ENCODE assay signal across 7 cellular contexts in genomic region chr11:737366-737765, GRCh38. TPM values are rescaled to one million over a fixed set of nuclear protein-coding genes. Genes with fewer than 3 reads are reported as not detected.
A peak's percentile ranks its signal among the peaks of the same experiment; 100 is the strongest.
DNase-seq lines count a peak whose midpoint lies in the region; ATAC-seq, FAIRE-seq and TF ChIP-seq lines count a peak whose summit lies in the region.
"Had no signal": no experiment of that assay in that cellular context is flagged by ENCODE, and none has a peak within 500 bp of the region (broad histone marks: within the 10 kb centered on the region; RNA-seq: fewer than 3 reads in every experiment).

No MANE protein-coding gene starts in this region.

- intact Hi-C loops in GM12878 (cut with micrococcal nuclease; ENCODE audit: unreplicated experiment), result no loop called here

- POLR2A ChIA-PET in GM12878 (lab: Charles Lee), result no interaction called here

- peak; percentile 38 for ATAC-seq in GM12878

- no peaks in the 10 kb centered on the region for H3K9me3 Mint-ChIP-seq in T-helper 2 cell treated with Interferon-gamma antibody and Interleukin-4, amounts not matched to agents 5 μg/mL and 100 μg/mL, for 36 hours

- no peaks in the 10 kb centered on the region for H3K4me1 ChIP-seq in GM12878 (ENCODE audit: control insufficient read depth, insufficient read depth, low read length)

- H2AFZ ChIP-seq in GM12878 (ENCODE audit: control insufficient read depth, low read depth, low read length), result no peak overlapping the region

- peaks cover 14% of the 10 kb centered on the region for H3K4me1 Mint-ChIP-seq in T-helper 2 cell treated with Interferon-gamma antibody and Interleukin-4, amounts not matched to agents 5 μg/mL and 100 μg/mL, for 36 hours (ENCODE audit: low read depth)

- 3% methylated on average over 11 of the region's 11 CpGs for WGBS in GM12878 (ENCODE audit: insufficient coverage, insufficient replicate concordance, low lambda C conversion rate, missing lambda C conversion rate)

- CTCF ChIA-PET in GM12878 (lab: Yijun Ruan, JAX), result interaction anchor here (0.6 kb wide), 1 partner anchor 58 kb away, joined by 5 read pairs; no protein-coding TSS in a partner anchor

- RAD21 ChIA-PET in GM12878 (lab: Charles Lee; ENCODE audit: unreplicated experiment), result no interaction called here

- H3K27me3 ChIP-seq in GM12878 (replicated peaks in 1 of 2; ENCODE audit: control insufficient read depth in 2 of 2, insufficient read depth in 2 of 2, low read length in 1 of 2), result no peaks in the 10 kb centered on the region

- no peak overlapping the region for H3K27ac Mint-ChIP-seq in T-helper 2 cell treated with Interferon-gamma antibody and Interleukin-4, amounts not matched to agents 5 μg/mL and 100 μg/mL, for 36 hours

- in situ Hi-C loops in GM12878 (cut with MboI), result no loop called here

- no peak for TF ChIP-seq EP300 in GM12878 (IDR thresholded peaks at IDR 0.05; ENCODE audit: borderline replicate concordance in 1 of 2, control insufficient read depth in 1 of 2, low read depth in 2 of 2, low read length in 2 of 2)

- H3K4me3 ChIP-seq in GM12878, result no peak overlapping the region

- peak overlapping the region; percentile 73 for H3K4me3 Mint-ChIP-seq in T-helper 2 cell treated with Interferon-gamma antibody and Interleukin-4, amounts not matched to agents 5 μg/mL and 100 μg/mL, for 36 hours

- H3K4me2 ChIP-seq in GM12878 (ENCODE audit: control insufficient read depth, insufficient read depth), result 0 out of 2 replicates have a peak overlapping the region, but pooled peaks have one; percentile 12

- DNase-seq in T-helper 2 cell treated with Interferon-gamma antibody and Interleukin-4, amounts not matched to agents 5 μg/mL and 100 μg/mL, for 36 hours (ENCODE audit: low spot score), result no peak
- DNase-seq in T-helper 2 cell (no peak), GM12878 (ENCODE audit: low read depth, low spot score) (no peak), pons (ENCODE audit: low spot score) (peak; percentile 72), amniotic stem cell (lab: John Stamatoyannopoulos, UW) (no peak), epidermal melanocyte (ENCODE audit: insufficient read length, low spot score) (no peak)
- DNase-seq: GF-D8 had no signal

- no peaks in the 10 kb centered on the region for H3K36me3 Mint-ChIP-seq in T-helper 2 cell treated with Interferon-gamma antibody and Interleukin-4, amounts not matched to agents 5 μg/mL and 100 μg/mL, for 36 hours (ENCODE audit: low read depth)

- no peak for TF ChIP-seq RAD21 in GM12878 (IDR thresholded peaks at IDR 0.05; ENCODE audit: insufficient read depth, low read depth, low read length)

- no peak overlapping the region for H3K27ac ChIP-seq in GM12878 (ENCODE audit: control insufficient read depth, insufficient read depth)

- no TSS peak for BruUV-seq in GM12878 (replicated peaks; lab: Mats Ljungman, UMichigan)

- H3K9ac ChIP-seq in GM12878 (ENCODE audit: control insufficient read depth, insufficient read depth, low read length), result no peak overlapping the region

- no peak for FAIRE-seq in GM12878 (lab: Jason Lieb, UNC)

- H4K20me1 ChIP-seq in GM12878 (ENCODE audit: control insufficient read depth, insufficient read depth), result no peaks in the 10 kb centered on the region

- TF ChIP-seq CTCF in GM12878 (IDR thresholded peaks at IDR 0.05 in 2 of 3, conservative IDR thresholded peaks at IDR 0.05 in 1 of 3; ENCODE audit: control insufficient read depth in 2 of 3, extremely low read depth in 1 of 3, insufficient read depth in 1 of 3, low read depth in 3 of 3, low read length in 3 of 3), result no peak

- SMC1A ChIA-PET in GM12878 (lab: Charles Lee; ENCODE audit: uncharacterized antibody, unreplicated experiment), result no interaction called here

- H3K27me3 Mint-ChIP-seq in T-helper 2 cell treated with Interferon-gamma antibody and Interleukin-4, amounts not matched to agents 5 μg/mL and 100 μg/mL, for 36 hours (ENCODE audit: low read depth), result peaks cover 16% of the 10 kb centered on the region

- no peaks in the 10 kb centered on the region for H3K9me3 ChIP-seq in GM12878 (replicated peaks; ENCODE audit: control insufficient read depth, insufficient read depth, low read length)

- no peak for TF ChIP-seq POLR2A in GM12878 (IDR thresholded peaks at IDR 0.05; ENCODE audit: low read depth, low read length)

- H3K79me2 ChIP-seq in GM12878 (ENCODE audit: control insufficient read depth, insufficient read depth, low read length), result no peaks in the 10 kb centered on the region

- H3K36me3 ChIP-seq in GM12878 (ENCODE audit: control insufficient read depth in 2 of 2, insufficient read depth in 2 of 2, low read length in 1 of 2), result no peaks in the 10 kb centered on the region

RNA-seq across cellular contexts. Expression of gene TALDO1, which starts 9.9 kb away (rescaled TPM):
- 34.6 and 35.6 TPM in 2 replicates for total RNA-seq in GM12878 (2013; cell fraction: nucleolus; rRNA removed)
- total RNA-seq in GM12878 (2014; rRNA removed) (168 and 176 TPM in 2 replicates), GM12878 (2014; rRNA removed; fragmentation: Illumina TruSeq; extraction: Trizol) (139 and 148 TPM in 2 replicates), GM12878 (2021) (226 and 227 TPM in 2 replicates)
- polyA plus RNA-seq in GM12878 (2011; ENCODE audit: low read depth), result 120 TPM
- polyA plus RNA-seq in GM12878 (2011; rRNA removed) (88.2 and 152 TPM in 2 replicates), GM12878 (2014; fragmentation: Illumina TruSeq; extraction: Trizol) (70.6 and 146 TPM in 2 replicates), GM12878 (2014; fragmentation: Nextera tagmentation; extraction: Ambion mirVana) (100 to 1,000 TPM; 121 to 189 TPM), GM12878 (2014; rRNA removed) (227 and 242 TPM in 2 replicates), GM12878 (2016; fragmentation: Nextera tagmentation; extraction: Ambion mirVana) (100 to 1,000 TPM; 293 to 302 TPM)
- 193 and 210 TPM in 2 replicates for polyA plus RNA-seq in GM12878 (2011; cell fraction: cytosol; rRNA removed)
- 130 and 164 TPM in 2 replicates for polyA plus RNA-seq in GM12878 (2011; cell fraction: nucleus; rRNA removed)
- 116 and 122 TPM in 2 replicates for polyA plus RNA-seq in GM12878 (2012)
- 51.3 and 80.4 TPM in 2 replicates for polyA minus RNA-seq in GM12878 (2011; rRNA and poly(A)+ RNA removed)
- polyA minus RNA-seq in GM12878 (2011; cell fraction: cytosol; rRNA and poly(A)+ RNA removed), result 49.3 and 52.0 TPM in 2 replicates
- 13.9 and 22.8 TPM in 2 replicates for polyA minus RNA-seq in GM12878 (2011; cell fraction: nucleus; rRNA and poly(A)+ RNA removed)

RNA-seq across cellular contexts. Expression of gene EPS8L2, which starts 31.3 kb away (rescaled TPM):
- 4.4 and 8.1 TPM in 2 replicates for total RNA-seq in GM12878 (2013; cell fraction: nucleolus; rRNA removed)
- total RNA-seq in GM12878 (2014; rRNA removed) (11.5 and 12.5 TPM in 2 replicates), GM12878 (2014; rRNA removed; fragmentation: Illumina TruSeq; extraction: Trizol) (3.1 and 5.1 TPM in 2 replicates), GM12878 (2021) (10.8 and 13.4 TPM in 2 replicates)
- polyA plus RNA-seq in GM12878 (2011; ENCODE audit: low read depth), result 4.7 TPM
- polyA plus RNA-seq in GM12878 (2011; rRNA removed) (4.4 and 7.7 TPM in 2 replicates), GM12878 (2014; fragmentation: Illumina TruSeq; extraction: Trizol) (2.9 and 4.0 TPM in 2 replicates), GM12878 (2014; fragmentation: Nextera tagmentation; extraction: Ambion mirVana) (1 to 10 TPM in 1 of 2 experiments, under 1 TPM in 1; 0.76 to 2.9 TPM), GM12878 (2014; rRNA removed) (11.8 and 15.3 TPM in 2 replicates), GM12878 (2016; fragmentation: Nextera tagmentation; extraction: Ambion mirVana) (10 to 100 TPM; 13.9 to 20.0 TPM)
- 7.5 and 14.4 TPM in 2 replicates for polyA plus RNA-seq in GM12878 (2011; cell fraction: cytosol; rRNA removed)
- 44.2 and 44.3 TPM in 2 replicates for polyA plus RNA-seq in GM12878 (2011; cell fraction: nucleus; rRNA removed)
- polyA plus RNA-seq in GM12878 (2012), result 22.8 and 23.5 TPM in 2 replicates
- 3.7 and 4.7 TPM in 2 replicates for polyA minus RNA-seq in GM12878 (2011; rRNA and poly(A)+ RNA removed)
- polyA minus RNA-seq in GM12878 (2011; cell fraction: cytosol; rRNA and poly(A)+ RNA removed), result 4.4 and 4.8 TPM in 2 replicates
- 5.4 and 5.7 TPM in 2 replicates for polyA minus RNA-seq in GM12878 (2011; cell fraction: nucleus; rRNA and poly(A)+ RNA removed)

RNA-seq across cellular contexts. Expression of gene GATD1, which starts 39.9 kb away (rescaled TPM):
- 169 and 199 TPM in 2 replicates for total RNA-seq in GM12878 (2013; cell fraction: nucleolus; rRNA removed)
- total RNA-seq in GM12878 (2014; rRNA removed) (19.0 and 28.2 TPM in 2 replicates), GM12878 (2014; rRNA removed; fragmentation: Illumina TruSeq; extraction: Trizol) (16.3 and 20.3 TPM in 2 replicates), GM12878 (2021) (59.7 and 62.3 TPM in 2 replicates)
- polyA plus RNA-seq in GM12878 (2011; ENCODE audit: low read depth), result 29.1 TPM
- polyA plus RNA-seq in GM12878 (2011; rRNA removed) (11.8 and 17.0 TPM in 2 replicates), GM12878 (2014; fragmentation: Illumina TruSeq; extraction: Trizol) (4.3 and 18.5 TPM in 2 replicates), GM12878 (2014; fragmentation: Nextera tagmentation; extraction: Ambion mirVana) (1 to 10 TPM; 1.2 to 3.3 TPM), GM12878 (2014; rRNA removed) (85.8 and 92.6 TPM in 2 replicates), GM12878 (2016; fragmentation: Nextera tagmentation; extraction: Ambion mirVana) (10 to 100 TPM; 24.3 to 28.0 TPM)
- polyA plus RNA-seq in GM12878 (2011; cell fraction: cytosol; rRNA removed), result 30.5 and 60.2 TPM in 2 replicates
- 246 and 392 TPM in 2 replicates for polyA plus RNA-seq in GM12878 (2011; cell fraction: nucleus; rRNA removed)
- 21.7 and 24.5 TPM in 2 replicates for polyA plus RNA-seq in GM12878 (2012)
- 8.6 and 24.9 TPM in 2 replicates for polyA minus RNA-seq in GM12878 (2011; rRNA and poly(A)+ RNA removed)
- 8.4 and 13.1 TPM in 2 replicates for polyA minus RNA-seq in GM12878 (2011; cell fraction: cytosol; rRNA and poly(A)+ RNA removed)
- polyA minus RNA-seq in GM12878 (2011; cell fraction: nucleus; rRNA and poly(A)+ RNA removed), result 23.9 and 49.5 TPM in 2 replicates

RNA-seq across cellular contexts. Expression of gene TMEM80, which starts 41.8 kb away (rescaled TPM):
- 27.5 and 32.1 TPM in 2 replicates for total RNA-seq in GM12878 (2013; cell fraction: nucleolus; rRNA removed)
- 21.9 and 22.1 TPM in 2 replicates for total RNA-seq in GM12878 (2014; rRNA removed)
- total RNA-seq in GM12878 (2014; rRNA removed; fragmentation: Illumina TruSeq; extraction: Trizol), result 11.6 and 11.9 TPM in 2 replicates
- total RNA-seq in GM12878 (2021), result 16.5 and 19.5 TPM in 2 replicates
- polyA plus RNA-seq in GM12878 (2011; ENCODE audit: low read depth), result 7.6 TPM
- polyA plus RNA-seq in GM12878 (2011; rRNA removed), result 30.7 and 36.6 TPM in 2 replicates
- polyA plus RNA-seq in GM12878 (2011; cell fraction: cytosol; rRNA removed), result 28.5 and 37.1 TPM in 2 replicates
- 45.3 and 46.0 TPM in 2 replicates for polyA plus RNA-seq in GM12878 (2011; cell fraction: nucleus; rRNA removed)
- 18.6 and 20.7 TPM in 2 replicates for polyA plus RNA-seq in GM12878 (2012)
- 8.0 and 14.9 TPM in 2 replicates for polyA plus RNA-seq in GM12878 (2014; fragmentation: Illumina TruSeq; extraction: Trizol)
- 1 to 10 TPM; 6.7 to 8.8 TPM for polyA plus RNA-seq in GM12878 (2014; fragmentation: Nextera tagmentation; extraction: Ambion mirVana)
- 28.3 and 29.8 TPM in 2 replicates for polyA plus RNA-seq in GM12878 (2014; rRNA removed)
- 10 to 100 TPM; 28.4 to 30.9 TPM for polyA plus RNA-seq in GM12878 (2016; fragmentation: Nextera tagmentation; extraction: Ambion mirVana)
- 6.9 and 10.7 TPM in 2 replicates for polyA minus RNA-seq in GM12878 (2011; rRNA and poly(A)+ RNA removed)
- polyA minus RNA-seq in GM12878 (2011; cell fraction: cytosol; rRNA and poly(A)+ RNA removed), result 3.2 and 4.0 TPM in 2 replicates
- polyA minus RNA-seq in GM12878 (2011; cell fraction: nucleus; rRNA and poly(A)+ RNA removed), result 6.6 and 13.6 TPM in 2 replicates

RNA-seq across cellular contexts. Expression of gene DEAF1, which starts 42.3 kb away (rescaled TPM):
- total RNA-seq in GM12878 (2013; cell fraction: nucleolus; rRNA removed), result 64.8 and 65.6 TPM in 2 replicates
- total RNA-seq in GM12878 (2014; rRNA removed) (47.6 and 48.6 TPM in 2 replicates), GM12878 (2014; rRNA removed; fragmentation: Illumina TruSeq; extraction: Trizol) (21.2 and 23.0 TPM in 2 replicates), GM12878 (2021) (51.3 and 57.1 TPM in 2 replicates)
- polyA plus RNA-seq in GM12878 (2011; ENCODE audit: low read depth), result 7.2 TPM
- polyA plus RNA-seq in GM12878 (2011; rRNA removed) (10.2 and 21.6 TPM in 2 replicates), GM12878 (2014; fragmentation: Illumina TruSeq; extraction: Trizol) (4.4 and 17.1 TPM in 2 replicates), GM12878 (2014; fragmentation: Nextera tagmentation; extraction: Ambion mirVana) (1 to 10 TPM in 1 of 2 experiments, under 1 TPM in 1; 0.68 to 5.5 TPM), GM12878 (2014; rRNA removed) (43.7 and 51.5 TPM in 2 replicates), GM12878 (2016; fragmentation: Nextera tagmentation; extraction: Ambion mirVana) (10 to 100 TPM; 28.8 to 41.0 TPM)
- polyA plus RNA-seq in GM12878 (2011; cell fraction: cytosol; rRNA removed), result 37.2 and 47.3 TPM in 2 replicates
- polyA plus RNA-seq in GM12878 (2011; cell fraction: nucleus; rRNA removed), result 31.1 and 35.9 TPM in 2 replicates
- 23.4 and 29.5 TPM in 2 replicates for polyA plus RNA-seq in GM12878 (2012)
- 18.2 and 35.1 TPM in 2 replicates for polyA minus RNA-seq in GM12878 (2011; rRNA and poly(A)+ RNA removed)
- 21.3 and 22.6 TPM in 2 replicates for polyA minus RNA-seq in GM12878 (2011; cell fraction: cytosol; rRNA and poly(A)+ RNA removed)
- 10.5 and 23.0 TPM in 2 replicates for polyA minus RNA-seq in GM12878 (2011; cell fraction: nucleus; rRNA and poly(A)+ RNA removed)
